ENCODE assay signal across 2 cellular contexts in the genomic region with DNA sequence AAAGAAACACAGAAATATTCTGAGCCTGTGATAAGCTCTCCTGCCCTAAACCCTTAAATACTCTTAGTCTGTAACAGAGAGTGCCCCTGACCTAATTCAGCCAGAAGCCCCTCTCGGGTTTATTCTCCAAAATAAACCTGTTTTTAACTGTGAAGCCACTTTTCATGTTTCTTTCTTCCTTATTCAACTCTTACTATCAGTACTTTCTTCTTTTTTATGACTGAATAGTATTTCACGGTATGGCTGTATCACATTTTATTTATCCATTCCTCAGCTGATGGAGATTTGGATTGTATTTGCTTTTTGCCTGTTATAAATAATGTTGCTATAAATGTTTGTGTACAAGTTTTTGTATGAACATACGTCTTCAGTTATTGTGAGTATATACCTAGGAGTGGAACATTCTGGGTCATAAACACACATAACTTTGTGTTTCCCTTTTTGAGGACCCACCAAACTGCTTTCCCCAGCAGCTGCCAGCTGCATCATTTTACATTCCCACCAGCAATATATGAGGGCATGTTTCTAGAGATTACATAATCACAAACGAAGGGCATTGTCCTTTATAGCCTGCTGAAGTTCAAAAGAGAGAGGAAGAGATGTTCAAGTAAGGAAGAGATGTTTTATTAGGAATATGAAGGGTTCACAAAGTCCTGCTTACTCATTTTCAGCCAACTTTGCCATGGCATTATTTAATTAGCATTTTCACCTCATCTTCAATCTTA.
TF ChIP-seq lines count a peak whose summit lies in the region.

No MANE protein-coding gene starts in this region.

TF ChIP-seq in IMR-90, 13 proteins besides CTCF, POLR2A, EP300 and RAD21:
- TF ChIP-seq CHD1 (IDR thresholded peaks at IDR 0.05; ENCODE audit: low read depth, low read length) (no peak), SMC3 (IDR thresholded peaks at IDR 0.05; ENCODE audit: low read depth, low read length) (no peak), RCOR1 (IDR thresholded peaks at IDR 0.05; ENCODE audit: insufficient replicate concordance, low read length) (no peak), MAZ (IDR thresholded peaks at IDR 0.05; ENCODE audit: borderline replicate concordance, low read depth, low read length) (no peak), FOS (IDR thresholded peaks at IDR 0.05; ENCODE audit: low read depth, low read length) (no peak), NFE2L2 (IDR thresholded peaks at IDR 0.05; ENCODE audit: low read depth, low read length) (no peak), RFX5 (IDR thresholded peaks at IDR 0.05; ENCODE audit: low read depth, low read length) (no peak), BHLHE40 (IDR thresholded peaks at IDR 0.05; ENCODE audit: low read depth, low read length) (no peak), MAFK (IDR thresholded peaks at IDR 0.05; ENCODE audit: low read depth, low read length) (no peak), CEBPB (IDR thresholded peaks at IDR 0.05; ENCODE audit: low read depth, low read length) (no peak), MXI1 (IDR thresholded peaks at IDR 0.05; ENCODE audit: borderline replicate concordance, low read depth, low read length) (no peak)
- TF ChIP-seq, protein P1, sequence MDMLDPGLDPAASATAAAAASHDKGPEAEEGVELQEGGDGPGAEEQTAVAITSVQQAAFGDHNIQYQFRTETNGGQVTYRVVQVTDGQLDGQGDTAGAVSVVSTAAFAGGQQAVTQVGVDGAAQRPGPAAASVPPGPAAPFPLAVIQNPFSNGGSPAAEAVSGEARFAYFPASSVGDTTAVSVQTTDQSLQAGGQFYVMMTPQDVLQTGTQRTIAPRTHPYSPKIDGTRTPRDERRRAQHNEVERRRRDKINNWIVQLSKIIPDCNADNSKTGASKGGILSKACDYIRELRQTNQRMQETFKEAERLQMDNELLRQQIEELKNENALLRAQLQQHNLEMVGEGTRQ (IDR thresholded peaks at IDR 0.05; ENCODE audit: low read depth, low read length), result no peak
- TF ChIP-seq, protein P2, sequence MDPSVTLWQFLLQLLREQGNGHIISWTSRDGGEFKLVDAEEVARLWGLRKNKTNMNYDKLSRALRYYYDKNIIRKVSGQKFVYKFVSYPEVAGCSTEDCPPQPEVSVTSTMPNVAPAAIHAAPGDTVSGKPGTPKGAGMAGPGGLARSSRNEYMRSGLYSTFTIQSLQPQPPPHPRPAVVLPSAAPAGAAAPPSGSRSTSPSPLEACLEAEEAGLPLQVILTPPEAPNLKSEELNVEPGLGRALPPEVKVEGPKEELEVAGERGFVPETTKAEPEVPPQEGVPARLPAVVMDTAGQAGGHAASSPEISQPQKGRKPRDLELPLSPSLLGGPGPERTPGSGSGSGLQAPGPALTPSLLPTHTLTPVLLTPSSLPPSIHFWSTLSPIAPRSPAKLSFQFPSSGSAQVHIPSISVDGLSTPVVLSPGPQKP (IDR thresholded peaks at IDR 0.05; ENCODE audit: borderline replicate concordance, low read depth, low read length), result no peak

TF ChIP-seq in endothelial cell of umbilical vein, 7 proteins besides CTCF, POLR2A, EP300 and RAD21:
- TF ChIP-seq POLR2AphosphoS5 (IDR thresholded peaks at IDR 0.05; ENCODE audit: insufficient read depth, low read depth, low read length) (no peak), EZH2 (IDR thresholded peaks at IDR 0.05; ENCODE audit: borderline replicate concordance, low read depth, low read length, severe bottlenecking) (no peak), MYC (IDR thresholded peaks at IDR 0.05; ENCODE audit: low read depth, low read length) (no peak), GATA2 (IDR thresholded peaks at IDR 0.05; ENCODE audit: insufficient read depth, insufficient read length, low read depth, low read length) (no peak), JUN (IDR thresholded peaks at IDR 0.05; ENCODE audit: borderline replicate concordance, insufficient read depth, insufficient read length, low read depth) (no peak), FOS (IDR thresholded peaks at IDR 0.05; ENCODE audit: borderline replicate concordance, insufficient read depth, low read length) (no peak)
- TF ChIP-seq, protein P3, sequence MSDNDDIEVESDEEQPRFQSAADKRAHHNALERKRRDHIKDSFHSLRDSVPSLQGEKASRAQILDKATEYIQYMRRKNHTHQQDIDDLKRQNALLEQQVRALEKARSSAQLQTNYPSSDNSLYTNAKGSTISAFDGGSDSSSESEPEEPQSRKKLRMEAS (IDR thresholded peaks at IDR 0.05; ENCODE audit: insufficient read depth, insufficient read length), result no peak
